ENCODE assay signal across 14 cellular contexts in genomic region chr3:127853681-127854080, GRCh38.
DNase-seq lines count a peak whose midpoint lies in the region; TF ChIP-seq lines count a peak whose summit lies in the region.
"Had no signal": no experiment of that assay in that cellular context is flagged by ENCODE, and none has a peak within 500 bp of the region (broad histone marks: within the 10 kb centered on the region; RNA-seq: fewer than 3 reads in every experiment).

No MANE protein-coding gene starts in this region.

- no peak overlapping the region for H3K4me3 ChIP-seq in GM12875 (ENCODE audit: low read depth, low read length)
- H3K4me3 ChIP-seq: SJSA1 had no signal

- peak; percentile 60 for DNase-seq in HuH-7 (ENCODE audit: low spot score)
- DNase-seq in RPMI8226 = peak; percentile 71
- DNase-seq in iPS-NIHi7 (ENCODE audit: extremely low spot score) = peak; percentile 48
- DNase-seq in SKM-1 (lab: John Stamatoyannopoulos, UW; ENCODE audit: unreplicated experiment) = no peak
- DNase-seq in DMS79 (lab: John Stamatoyannopoulos, UW) = no peak
- DNase-seq in T-helper 9 cell = no peak
- DNase-seq: activated CD8-positive, alpha-beta memory T cell treated with anti-CD3 and anti-CD28 coated beads, Interleukin-2, amount 10 ng/mL, durations not matched to agents 7 days and 5 days; activated naive CD4-positive, alpha-beta T cell; left cardiac atrium; NCI-H1436; NCI-H510A; stimulated activated CD8-positive, alpha-beta memory T cell treated with anti-CD3 and anti-CD28 coated beads, Interleukin-4, amount 100 ng/mL, for 48 hours had no signal

- TF ChIP-seq CTCF in GM12875 (IDR thresholded peaks at IDR 0.05; ENCODE audit: borderline replicate concordance, insufficient read depth, low read depth, low read length) = 0 out of 2 replicates have a peak, but pooled peaks have one; percentile 22

Comparison
In these comparisons a context has a peak if more than half of its experiments do, and no peak if none do; other contexts are left out.
1. DNase-seq: peak in HuH-7 (single experiment), RPMI8226 (single experiment) and iPS-NIHi7 (single experiment); none in SKM-1 (single experiment), DMS79 (single experiment) and T-helper 9 cell (single experiment).